ENCODE assay signal across 12 cellular contexts in genomic region chr6:15512126-15512525, GRCh38.
DNase-seq lines count a peak whose midpoint lies in the region; ATAC-seq and TF ChIP-seq lines count a peak whose summit lies in the region.
"Had no signal": no experiment of that assay in that cellular context is flagged by ENCODE, and none has a peak within 500 bp of the region (broad histone marks: within the 10 kb centered on the region; RNA-seq: fewer than 3 reads in every experiment).

No MANE protein-coding gene starts in this region.

- no peak overlapping the region for H3K4me2 ChIP-seq in H9 (ENCODE audit: insufficient read depth, insufficient read length, low read length)

- DNase-seq in AG09309 (ENCODE audit: low read depth) (no peak), H9 (no peak), astrocyte of the cerebellum (ENCODE audit: low read depth) (no peak), left lobe of liver (ENCODE audit: low spot score) (no peak), COR-L47 (lab: John Stamatoyannopoulos, UW) (no peak)
- DNase-seq: effector CD8-positive, alpha-beta T cell; GF-D8; stimulated activated naive CD8-positive, alpha-beta T cell treated with anti-CD3 and anti-CD28 coated beads, Interleukin-15, amount 100 ng/mL, for 72 hours had no signal

- H2AFZ ChIP-seq in H9 (ENCODE audit: low read length), result no peak overlapping the region

- peaks cover 79 to 96% (median 93%) of the 10 kb centered on the region in 3 experiments for H3K36me3 Mint-ChIP-seq in H9 (ENCODE audit: insufficient read depth in 1 of 3, low read depth in 3 of 3)

- H3K79me1 ChIP-seq in H9 (ENCODE audit: insufficient read depth, low read depth, low read length, poor library complexity, severe bottlenecking), result no peaks in the 10 kb centered on the region

- H3K23ac ChIP-seq in H9 (ENCODE audit: insufficient read length, low read depth, low read length), result no peak overlapping the region

- H4K20me1 ChIP-seq in H9 (ENCODE audit: control insufficient read depth, insufficient read depth, insufficient read length), result no peaks in the 10 kb centered on the region

- no peak overlapping the region for H3K9ac ChIP-seq in H9 (ENCODE audit: extremely low read depth, insufficient read length, low read length)

- H3K27me3 ChIP-seq in H9 (ENCODE audit: insufficient read depth, low read length), result no peaks in the 10 kb centered on the region
- H3K27me3 ChIP-seq: SJSA1 had no signal

- no peak overlapping the region for H3K4ac ChIP-seq in H9 (ENCODE audit: low read depth, low read length)

- no peak overlapping the region for H2AK5ac ChIP-seq in H9 (ENCODE audit: insufficient read length, low read length)

- no peak overlapping the region for H2BK5ac ChIP-seq in H9 (ENCODE audit: insufficient read length, low read length)

- H3K9me3 Mint-ChIP-seq in H9, result no peaks in the 10 kb centered on the region
- H3K9me3 Mint-ChIP-seq: stimulated activated naive CD8-positive, alpha-beta T cell treated with anti-CD3 and anti-CD28 coated beads, Interleukin-15, amount 100 ng/mL, for 72 hours had no signal

- no peak overlapping the region for H3K56ac ChIP-seq in H9 (ENCODE audit: insufficient read length, low read depth, low read length)

- no peak overlapping the region for H3T11ph ChIP-seq in H9 (ENCODE audit: low read length)

- peaks cover 17% of the 10 kb centered on the region in 2 experiments for H3K4me1 Mint-ChIP-seq in H9

- H3K79me2 ChIP-seq in H9 (ENCODE audit: insufficient read depth, low read length), result no peaks in the 10 kb centered on the region

- ATAC-seq in left lobe of liver (peak; percentile 19), HG03439 (IDR thresholded peaks at IDR 0.05; ENCODE audit: unreplicated experiment) (no peak), HG03565 (IDR thresholded peaks at IDR 0.05; ENCODE audit: unreplicated experiment) (no peak), HG02678 (IDR thresholded peaks at IDR 0.05; ENCODE audit: unreplicated experiment) (no peak)
- ATAC-seq: stimulated activated naive CD8-positive, alpha-beta T cell treated with anti-CD3 and anti-CD28 coated beads, Interleukin-15, amount 100 ng/mL, for 72 hours had no signal

- no CpG with 5 or more reads among the region's 18 CpGs for WGBS in H9 (ENCODE audit: extremely low coverage, insufficient read length, low lambda C conversion rate)

- in situ Hi-C loops in astrocyte of the cerebellum (cut with HindIII; ENCODE audit: low sequenced_read_pairs), result no loop called here

- no peak overlapping the region for H2BK20ac ChIP-seq in H9 (ENCODE audit: low read depth, low read length, poor library complexity, severe bottlenecking)

- H2BK120ac ChIP-seq in H9 (ENCODE audit: low read depth, low read length, poor library complexity, severe bottlenecking), result no peak overlapping the region

- TF ChIP-seq CTCF in AG09309 (IDR thresholded peaks at IDR 0.05; ENCODE audit: control insufficient read depth, insufficient read depth, low read depth, low read length, missing control alignments), result peak; percentile 20
- peak; percentile 39; the same call in 2 of the 3 replicates for TF ChIP-seq CTCF in H9 (conservative IDR thresholded peaks at IDR 0.05)
- peak; percentile 8 for TF ChIP-seq CTCF in astrocyte of the cerebellum (IDR thresholded peaks at IDR 0.05; ENCODE audit: low read depth, low read length, missing control alignments)

- H3K27ac Mint-ChIP-seq in H9, result peak overlapping the region in 2 of 3 experiments; percentile 33 to 89; a peak in 2 of 7 replicates

- no peak overlapping the region for H2BK15ac ChIP-seq in H9 (ENCODE audit: low read depth, low read length)

- no peak overlapping the region for H4K5ac ChIP-seq in H9 (ENCODE audit: insufficient read length, low read depth, low read length)

- H4K91ac ChIP-seq in H9 (ENCODE audit: insufficient read length, low read depth, low read length), result no peak overlapping the region

- H3K27me3 Mint-ChIP-seq in H9 (ENCODE audit: low read depth), result no peaks in the 10 kb centered on the region; the same call in 1 of the 2 replicates
- H3K27me3 Mint-ChIP-seq: stimulated activated naive CD8-positive, alpha-beta T cell treated with anti-CD3 and anti-CD28 coated beads, Interleukin-15, amount 100 ng/mL, for 72 hours had no signal

- H3K4me3 Mint-ChIP-seq in H9, result no peak overlapping the region
- H3K4me3 Mint-ChIP-seq: stimulated activated naive CD8-positive, alpha-beta T cell treated with anti-CD3 and anti-CD28 coated beads, Interleukin-15, amount 100 ng/mL, for 72 hours had no signal

- H2BK12ac ChIP-seq in H9 (ENCODE audit: insufficient read length, low read depth, low read length), result no peak overlapping the region

- H3K18ac ChIP-seq in H9 (ENCODE audit: insufficient read length, low read depth, low read length), result no peak overlapping the region

- H4K8ac ChIP-seq in H9 (replicated peaks; ENCODE audit: insufficient read length, low read depth, low read length), result no peak overlapping the region

- no peaks in the 10 kb centered on the region for H3K23me2 ChIP-seq in H9 (ENCODE audit: insufficient read length, low read depth, low read length, poor library complexity, severe bottlenecking)

- no peaks in the 10 kb centered on the region; the same call in 1 of the 2 replicates for H3K4me1 ChIP-seq in H9 (ENCODE audit: insufficient read depth, low read length)

- H3K9me3 ChIP-seq in H9 (ENCODE audit: control insufficient read depth, low read depth, low read length), result no peaks in the 10 kb centered on the region
- H3K9me3 ChIP-seq: SJSA1 had no signal

- no peak overlapping the region for H3K4me3 ChIP-seq in AG09309 (ENCODE audit: control insufficient read depth, low read depth, low read length)
- no peak overlapping the region for H3K4me3 ChIP-seq in astrocyte of the cerebellum (ENCODE audit: low read depth, low read length)
- H3K4me3 ChIP-seq: SJSA1 had no signal

- no peak overlapping the region for H3K14ac ChIP-seq in H9 (ENCODE audit: insufficient read depth, low read length)

- H3K27ac ChIP-seq in H9 (ENCODE audit: insufficient read length, low read depth, low read length), result no peak overlapping the region
- H3K27ac ChIP-seq: SJSA1 had no signal
